In the genomic region with DNA sequence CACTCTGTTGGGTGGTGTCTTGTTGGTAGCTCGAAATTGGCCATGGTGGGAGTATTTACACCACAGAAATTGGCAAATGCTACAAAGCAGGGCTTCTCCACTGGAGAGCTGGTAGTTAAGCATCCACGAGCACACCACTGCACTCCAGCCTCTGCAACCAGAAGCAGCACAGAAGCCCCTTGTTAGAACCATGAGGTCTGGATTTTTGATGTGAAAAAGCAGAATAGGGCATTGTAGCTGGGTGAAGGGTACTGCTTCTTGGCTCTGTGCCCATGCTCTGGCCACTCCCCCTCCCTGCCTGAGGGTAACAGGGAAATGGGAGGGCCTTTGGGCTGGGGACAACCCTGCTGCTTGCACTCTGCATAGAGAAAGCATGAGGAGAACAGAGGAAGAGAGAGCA, we compare ENCODE assay signal across 15 cellular contexts.
A peak's percentile ranks its signal among the peaks of the same experiment; 100 is the strongest.
DNase-seq lines count a peak whose midpoint lies in the region; ATAC-seq, FAIRE-seq and TF ChIP-seq lines count a peak whose summit lies in the region.
"Had no signal": no experiment of that assay in that cellular context is flagged by ENCODE, and none has a peak within 500 bp of the region (broad histone marks: within the 10 kb centered on the region; RNA-seq: fewer than 3 reads in every experiment).

No MANE protein-coding gene starts in this region.

- intact Hi-C loops in A673 (cut with micrococcal nuclease; ENCODE audit: unreplicated experiment) = no loop called here

- no peaks in the 10 kb centered on the region for H3K9me3 ChIP-seq in A673 (ENCODE audit: low read depth, low read length, poor library complexity, severe bottlenecking)
- H3K9me3 ChIP-seq: adrenal gland, HAP-1 had no signal

- no peak overlapping the region for H3K27ac ChIP-seq in A673 (ENCODE audit: low read depth, low read length, poor library complexity, severe bottlenecking)
- H3K27ac ChIP-seq: adrenal gland had no signal

- ATAC-seq in GM21576 (IDR thresholded peaks at IDR 0.05; ENCODE audit: unreplicated experiment) = no peak
- no peak for ATAC-seq in naive thymus-derived CD8-positive, alpha-beta T cell
- no peak for ATAC-seq in GM19463 (IDR thresholded peaks at IDR 0.05; ENCODE audit: unreplicated experiment)
- ATAC-seq: effector memory CD8-positive, alpha-beta T cell had no signal

- H3K4me3 Mint-ChIP-seq in naive thymus-derived CD8-positive, alpha-beta T cell = no peak overlapping the region
- H3K4me3 Mint-ChIP-seq: CD8-positive, alpha-beta memory T cell; effector memory CD8-positive, alpha-beta T cell; T-helper 2 cell treated with Interferon-gamma antibody and Interleukin-4, amounts not matched to agents 5 μg/mL and 100 μg/mL, for 36 hours had no signal

- peak overlapping the region in 1 of 10 donors; percentile 73 for H3K27ac Mint-ChIP-seq in naive thymus-derived CD8-positive, alpha-beta T cell
- H3K27ac Mint-ChIP-seq: CD8-positive, alpha-beta memory T cell; effector memory CD8-positive, alpha-beta T cell; T-helper 2 cell treated with Interferon-gamma antibody and Interleukin-4, amounts not matched to agents 5 μg/mL and 100 μg/mL, for 36 hours had no signal

- H3K4me1 ChIP-seq in A673 (ENCODE audit: insufficient read depth, low read length, poor library complexity, severe bottlenecking) = no peaks in the 10 kb centered on the region
- H3K4me1 ChIP-seq: adrenal gland, HAP-1 had no signal

- POLR2A ChIA-PET in A673 (lab: Charles Lee; ENCODE audit: low non-redundant PET) = no interaction called here
- POLR2A ChIA-PET in naive thymus-derived CD8-positive, alpha-beta T cell (lab: Charles Lee) = no interaction called here

- H3K4me3 ChIP-seq in A673 (ENCODE audit: low read depth, low read length, poor library complexity, severe bottlenecking) = no peak overlapping the region
- H3K4me3 ChIP-seq: adrenal gland, HAP-1 had no signal

- H3K4me1 Mint-ChIP-seq in naive thymus-derived CD8-positive, alpha-beta T cell = peaks cover 2 to 9% (median 6%) of the 10 kb centered on the region in 4 donors

- no peaks in the 10 kb centered on the region for H3K36me3 ChIP-seq in A673 (ENCODE audit: insufficient read depth, low read length, poor library complexity, severe bottlenecking)

- no peaks in the 10 kb centered on the region for H3K27me3 ChIP-seq in A673 (replicated peaks; ENCODE audit: insufficient read depth, low read depth, low read length, poor library complexity)
- H3K27me3 ChIP-seq: adrenal gland had no signal

- peaks cover 0 to 5% (median 0%) of the 10 kb centered on the region in 9 donors for H3K9me3 Mint-ChIP-seq in naive thymus-derived CD8-positive, alpha-beta T cell
- H3K9me3 Mint-ChIP-seq: effector memory CD8-positive, alpha-beta T cell; T-helper 2 cell treated with Interferon-gamma antibody and Interleukin-4, amounts not matched to agents 5 μg/mL and 100 μg/mL, for 36 hours had no signal

- no peaks in the 10 kb centered on the region for H3K36me3 Mint-ChIP-seq in naive thymus-derived CD8-positive, alpha-beta T cell
- H3K36me3 Mint-ChIP-seq: CD8-positive, alpha-beta memory T cell had no signal

- no TSS peak for BruUV-seq in A673 (replicated peaks; lab: Mats Ljungman, UMichigan)

- no peak for TF ChIP-seq CTCF in A673 (conservative IDR thresholded peaks at IDR 0.05; ENCODE audit: low read depth, low read length)

- peak; percentile 9 for DNase-seq in A673 (ENCODE audit: low spot score)
- DNase-seq in COLO829 (ENCODE audit: low spot score) = peak; percentile 28
- peak; percentile 59 for DNase-seq in RPMI8226
- peak; percentile 79 for DNase-seq in globus pallidus (ENCODE audit: low spot score)
- no peak for DNase-seq in frontal cortex (ENCODE audit: low spot score in 2 of 2)
- no peak for DNase-seq in naive thymus-derived CD8-positive, alpha-beta T cell
- DNase-seq: CD8-positive, alpha-beta memory T cell; effector memory CD8-positive, alpha-beta T cell; NCI-H1930; stimulated activated naive CD4-positive, alpha-beta T cell treated with Interleukin-2 at 50 U/mL for 16 hours had no signal

- no peak for FAIRE-seq in frontal cortex (lab: Jason Lieb, UNC)

- CTCF ChIA-PET in A673 (lab: Charles Lee) = interaction anchor here (0.6 kb wide), 1 partner anchor 474 kb away, joined by 6 read pairs; no protein-coding TSS in a partner anchor

- H3K27me3 Mint-ChIP-seq in naive thymus-derived CD8-positive, alpha-beta T cell = peaks cover 0 to 5% (median 2%) of the 10 kb centered on the region in 5 donors

Comparison
In these comparisons a context has a peak if more than half of its experiments do, and no peak if none do; other contexts are left out.
1. DNase-seq: peak in A673 (single experiment), COLO829 (single experiment), RPMI8226 (single experiment) and globus pallidus (single experiment); none in frontal cortex (0 of 2) and naive thymus-derived CD8-positive, alpha-beta T cell (0 of 10).